Comparison of ENCODE assay signal across 1 cellular context in genomic region chr12:95694148-95694547, GRCh38.
TF ChIP-seq lines count a peak whose summit lies in the region.

No MANE protein-coding gene starts in this region.

TF ChIP-seq in GM12891, 5 proteins besides CTCF, POLR2A, EP300 and RAD21:
- TF ChIP-seq PAX5 (IDR thresholded peaks at IDR 0.05; ENCODE audit: insufficient read depth, low read length, severe bottlenecking): no peak
